In genomic region chr11:96237759-96238158, GRCh38 we compare ENCODE assay signal across 2 cellular contexts.
TF ChIP-seq lines count a peak whose summit lies in the region.

No MANE protein-coding gene starts in this region.

TF ChIP-seq in SK-N-SH, 30 proteins besides CTCF, POLR2A, EP300 and RAD21 (continued from another document):
- TF ChIP-seq, protein P1, sequence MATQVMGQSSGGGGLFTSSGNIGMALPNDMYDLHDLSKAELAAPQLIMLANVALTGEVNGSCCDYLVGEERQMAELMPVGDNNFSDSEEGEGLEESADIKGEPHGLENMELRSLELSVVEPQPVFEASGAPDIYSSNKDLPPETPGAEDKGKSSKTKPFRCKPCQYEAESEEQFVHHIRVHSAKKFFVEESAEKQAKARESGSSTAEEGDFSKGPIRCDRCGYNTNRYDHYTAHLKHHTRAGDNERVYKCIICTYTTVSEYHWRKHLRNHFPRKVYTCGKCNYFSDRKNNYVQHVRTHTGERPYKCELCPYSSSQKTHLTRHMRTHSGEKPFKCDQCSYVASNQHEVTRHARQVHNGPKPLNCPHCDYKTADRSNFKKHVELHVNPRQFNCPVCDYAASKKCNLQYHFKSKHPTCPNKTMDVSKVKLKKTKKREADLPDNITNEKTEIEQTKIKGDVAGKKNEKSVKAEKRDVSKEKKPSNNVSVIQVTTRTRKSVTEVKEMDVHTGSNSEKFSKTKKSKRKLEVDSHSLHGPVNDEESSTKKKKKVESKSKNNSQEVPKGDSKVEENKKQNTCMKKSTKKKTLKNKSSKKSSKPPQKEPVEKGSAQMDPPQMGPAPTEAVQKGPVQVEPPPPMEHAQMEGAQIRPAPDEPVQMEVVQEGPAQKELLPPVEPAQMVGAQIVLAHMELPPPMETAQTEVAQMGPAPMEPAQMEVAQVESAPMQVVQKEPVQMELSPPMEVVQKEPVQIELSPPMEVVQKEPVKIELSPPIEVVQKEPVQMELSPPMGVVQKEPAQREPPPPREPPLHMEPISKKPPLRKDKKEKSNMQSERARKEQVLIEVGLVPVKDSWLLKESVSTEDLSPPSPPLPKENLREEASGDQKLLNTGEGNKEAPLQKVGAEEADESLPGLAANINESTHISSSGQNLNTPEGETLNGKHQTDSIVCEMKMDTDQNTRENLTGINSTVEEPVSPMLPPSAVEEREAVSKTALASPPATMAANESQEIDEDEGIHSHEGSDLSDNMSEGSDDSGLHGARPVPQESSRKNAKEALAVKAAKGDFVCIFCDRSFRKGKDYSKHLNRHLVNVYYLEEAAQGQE (IDR thresholded peaks at IDR 0.05; ENCODE audit: low read depth, low read length) = no peak
- TF ChIP-seq FOSL2 (IDR thresholded peaks at IDR 0.05; ENCODE audit: borderline replicate concordance, low read depth) (no peak), FOXM1 (IDR thresholded peaks at IDR 0.05; ENCODE audit: low read depth) (no peak), RXRA (IDR thresholded peaks at IDR 0.05; ENCODE audit: borderline replicate concordance, low read depth) (no peak), CHD2 (IDR thresholded peaks at IDR 0.05; ENCODE audit: low read length, partially characterized antibody) (no peak), NRF1 (IDR thresholded peaks at IDR 0.05; ENCODE audit: low read depth, low read length) (no peak), NFIC (IDR thresholded peaks at IDR 0.05; ENCODE audit: borderline replicate concordance) (no peak), TEAD4 (IDR thresholded peaks at IDR 0.05; ENCODE audit: borderline replicate concordance, insufficient read depth) (no peak)

TF ChIP-seq in SK-N-SH treated with all-trans-retinoic acid at 6 μM for 48 hours, 23 proteins besides CTCF, POLR2A, EP300 and RAD21 (continued from another document):
- TF ChIP-seq, protein P2, sequence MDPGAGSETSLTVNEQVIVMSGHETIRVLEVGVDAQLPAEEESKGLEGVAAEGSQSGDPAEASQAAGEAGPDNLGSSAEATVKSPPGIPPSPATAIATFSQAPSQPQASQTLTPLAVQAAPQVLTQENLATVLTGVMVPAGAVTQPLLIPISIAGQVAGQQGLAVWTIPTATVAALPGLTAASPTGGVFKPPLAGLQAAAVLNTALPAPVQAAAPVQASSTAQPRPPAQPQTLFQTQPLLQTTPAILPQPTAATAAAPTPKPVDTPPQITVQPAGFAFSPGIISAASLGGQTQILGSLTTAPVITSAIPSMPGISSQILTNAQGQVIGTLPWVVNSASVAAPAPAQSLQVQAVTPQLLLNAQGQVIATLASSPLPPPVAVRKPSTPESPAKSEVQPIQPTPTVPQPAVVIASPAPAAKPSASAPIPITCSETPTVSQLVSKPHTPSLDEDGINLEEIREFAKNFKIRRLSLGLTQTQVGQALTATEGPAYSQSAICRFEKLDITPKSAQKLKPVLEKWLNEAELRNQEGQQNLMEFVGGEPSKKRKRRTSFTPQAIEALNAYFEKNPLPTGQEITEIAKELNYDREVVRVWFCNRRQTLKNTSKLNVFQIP (CRISPR knock-in tag; IDR thresholded peaks at IDR 0.05; ENCODE audit: borderline replicate concordance, low read depth) = no peak
- TF ChIP-seq PPARA (CRISPR knock-in tag; IDR thresholded peaks at IDR 0.05; ENCODE audit: borderline replicate concordance) (no peak), ZC3H10 (CRISPR knock-in tag; IDR thresholded peaks at IDR 0.05) (no peak), ZFP30 (CRISPR knock-in tag; IDR thresholded peaks at IDR 0.05) (no peak), ISL1 (CRISPR knock-in tag; IDR thresholded peaks at IDR 0.05) (no peak)
